ENCODE assay signal across 1 cellular context in genomic region chr5:9622891-9623547, GRCh38.
A peak's percentile ranks its signal among the peaks of the same experiment; 100 is the strongest.
TF ChIP-seq lines count a peak whose summit lies in the region.

No MANE protein-coding gene starts in this region.

TF ChIP-seq in GM12878, 131 proteins besides CTCF, POLR2A, EP300 and RAD21 (continued from another document):
- TF ChIP-seq NFIC (IDR thresholded peaks at IDR 0.05; ENCODE audit: low read depth, low read length) (no peak), PBX3 (IDR thresholded peaks at IDR 0.05; ENCODE audit: insufficient replicate concordance, low read depth, low read length) (no peak), MXI1 (IDR thresholded peaks at IDR 0.05; ENCODE audit: low read depth, low read length) (no peak), TBL1XR1 (IDR thresholded peaks at IDR 0.05; ENCODE audit: low read depth, low read length) (no peak), FOS (IDR thresholded peaks at IDR 0.05; ENCODE audit: borderline replicate concordance, extremely low read depth, insufficient read length) (no peak), IKZF1 (conservative IDR thresholded peaks at IDR 0.05) (0 out of 2 replicates have a peak, but pooled peaks have one; percentile 12), ZNF207 (IDR thresholded peaks at IDR 0.05; ENCODE audit: borderline replicate concordance) (no peak), IRF4 (IDR thresholded peaks at IDR 0.05; ENCODE audit: low read depth, low read length) (no peak), POLR2AphosphoS5 (IDR thresholded peaks at IDR 0.05; ENCODE audit: low read length) (no peak), IRF3 (IDR thresholded peaks at IDR 0.05) (no peak), KLF5 (IDR thresholded peaks at IDR 0.05; ENCODE audit: partially characterized antibody) (no peak), RFX5 (IDR thresholded peaks at IDR 0.05; ENCODE audit: low read depth, low read length) (no peak), HDAC6 (IDR thresholded peaks at IDR 0.05; ENCODE audit: unreplicated experiment) (no peak), TCF3 (IDR thresholded peaks at IDR 0.05; ENCODE audit: borderline replicate concordance, insufficient read depth, low read depth, low read length) (no peak), WRNIP1 (IDR thresholded peaks at IDR 0.05; ENCODE audit: borderline replicate concordance, low read depth, low read length) (no peak), USF2 (IDR thresholded peaks at IDR 0.05; ENCODE audit: borderline replicate concordance, low read depth, low read length) (no peak), NBN (IDR thresholded peaks at IDR 0.05) (no peak), PAX5 (IDR thresholded peaks at IDR 0.05; ENCODE audit: borderline replicate concordance, low read depth, low read length) (no peak), ZZZ3 (IDR thresholded peaks at IDR 0.05; ENCODE audit: control insufficient read depth, insufficient read length, low read depth) (no peak), HDAC2 (IDR thresholded peaks at IDR 0.05) (no peak), EZH2 (IDR thresholded peaks at IDR 0.05; ENCODE audit: borderline replicate concordance, control insufficient read depth, low read depth, low read length) (no peak), SPI1 (IDR thresholded peaks at IDR 0.05; ENCODE audit: borderline replicate concordance, insufficient read depth, low read depth, low read length) (peak; percentile 93), MEF2A (IDR thresholded peaks at IDR 0.05; ENCODE audit: insufficient read depth, low read depth, low read length) (0 out of 2 replicates have a peak, but pooled peaks have one; percentile 22), MYB (IDR thresholded peaks at IDR 0.05; ENCODE audit: borderline replicate concordance, low read depth, low read length) (no peak)
- TF ChIP-seq, protein P1, sequence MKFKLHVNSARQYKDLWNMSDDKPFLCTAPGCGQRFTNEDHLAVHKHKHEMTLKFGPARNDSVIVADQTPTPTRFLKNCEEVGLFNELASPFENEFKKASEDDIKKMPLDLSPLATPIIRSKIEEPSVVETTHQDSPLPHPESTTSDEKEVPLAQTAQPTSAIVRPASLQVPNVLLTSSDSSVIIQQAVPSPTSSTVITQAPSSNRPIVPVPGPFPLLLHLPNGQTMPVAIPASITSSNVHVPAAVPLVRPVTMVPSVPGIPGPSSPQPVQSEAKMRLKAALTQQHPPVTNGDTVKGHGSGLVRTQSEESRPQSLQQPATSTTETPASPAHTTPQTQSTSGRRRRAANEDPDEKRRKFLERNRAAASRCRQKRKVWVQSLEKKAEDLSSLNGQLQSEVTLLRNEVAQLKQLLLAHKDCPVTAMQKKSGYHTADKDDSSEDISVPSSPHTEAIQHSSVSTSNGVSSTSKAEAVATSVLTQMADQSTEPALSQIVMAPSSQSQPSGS (IDR thresholded peaks at IDR 0.05; ENCODE audit: low read length), result peak; percentile 32; the same call in 1 of the 2 replicates
- TF ChIP-seq, protein P2, sequence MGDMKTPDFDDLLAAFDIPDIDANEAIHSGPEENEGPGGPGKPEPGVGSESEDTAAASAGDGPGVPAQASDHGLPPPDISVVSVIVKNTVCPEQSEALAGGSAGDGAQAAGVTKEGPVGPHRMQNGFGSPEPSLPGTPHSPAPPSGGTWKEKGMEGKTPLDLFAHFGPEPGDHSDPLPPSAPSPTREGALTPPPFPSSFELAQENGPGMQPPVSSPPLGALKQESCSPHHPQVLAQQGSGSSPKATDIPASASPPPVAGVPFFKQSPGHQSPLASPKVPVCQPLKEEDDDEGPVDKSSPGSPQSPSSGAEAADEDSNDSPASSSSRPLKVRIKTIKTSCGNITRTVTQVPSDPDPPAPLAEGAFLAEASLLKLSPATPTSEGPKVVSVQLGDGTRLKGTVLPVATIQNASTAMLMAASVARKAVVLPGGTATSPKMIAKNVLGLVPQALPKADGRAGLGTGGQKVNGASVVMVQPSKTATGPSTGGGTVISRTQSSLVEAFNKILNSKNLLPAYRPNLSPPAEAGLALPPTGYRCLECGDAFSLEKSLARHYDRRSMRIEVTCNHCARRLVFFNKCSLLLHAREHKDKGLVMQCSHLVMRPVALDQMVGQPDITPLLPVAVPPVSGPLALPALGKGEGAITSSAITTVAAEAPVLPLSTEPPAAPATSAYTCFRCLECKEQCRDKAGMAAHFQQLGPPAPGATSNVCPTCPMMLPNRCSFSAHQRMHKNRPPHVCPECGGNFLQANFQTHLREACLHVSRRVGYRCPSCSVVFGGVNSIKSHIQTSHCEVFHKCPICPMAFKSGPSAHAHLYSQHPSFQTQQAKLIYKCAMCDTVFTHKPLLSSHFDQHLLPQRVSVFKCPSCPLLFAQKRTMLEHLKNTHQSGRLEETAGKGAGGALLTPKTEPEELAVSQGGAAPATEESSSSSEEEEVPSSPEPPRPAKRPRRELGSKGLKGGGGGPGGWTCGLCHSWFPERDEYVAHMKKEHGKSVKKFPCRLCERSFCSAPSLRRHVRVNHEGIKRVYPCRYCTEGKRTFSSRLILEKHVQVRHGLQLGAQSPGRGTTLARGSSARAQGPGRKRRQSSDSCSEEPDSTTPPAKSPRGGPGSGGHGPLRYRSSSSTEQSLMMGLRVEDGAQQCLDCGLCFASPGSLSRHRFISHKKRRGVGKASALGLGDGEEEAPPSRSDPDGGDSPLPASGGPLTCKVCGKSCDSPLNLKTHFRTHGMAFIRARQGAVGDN (IDR thresholded peaks at IDR 0.05), result no peak
